In genomic region chr3:71397046-71397445, GRCh38 we compare ENCODE assay signal across 8 cellular contexts.
DNase-seq lines count a peak whose midpoint lies in the region; ATAC-seq, FAIRE-seq and TF ChIP-seq lines count a peak whose summit lies in the region.

No MANE protein-coding gene starts in this region.

- POLR2A ChIA-PET in IMR-90 (lab: Charles Lee; ENCODE audit: unreplicated experiment), result interaction anchor here (0.5 kb wide), 1 partner anchor 39 kb away, joined by 4 read pairs; no protein-coding TSS in a partner anchor

- DNase-seq in D721Med (ENCODE audit: insufficient read length, low spot score) (no peak), IMR-90 (peak; percentile 30), adrenal gland (peak in 4 of 7 donors; percentile 20 to 52 (median 32)), kidney tubule cell (ENCODE audit: low spot score) (peak; percentile 38), vagina (ENCODE audit: extremely low spot score in 2 of 2) (no peak), GOT3 (lab: John Stamatoyannopoulos, UW) (no peak)

- dilution Hi-C loops in IMR-90 (cut with HindIII; ENCODE audit: low sequenced_read_pairs, unreplicated experiment), result no loop called here

- WGBS in IMR-90 (ENCODE audit: extremely low coverage in 2 of 2, insufficient read length in 1 of 2), 2 experiments, result no CpG with 5 or more reads among the region's 5 CpGs
- WGBS in adrenal gland, 4 donors, result 25 to 27% (median 26%) methylated on average over 5 of the region's 5 CpGs

- no peak overlapping the region for H3K56ac ChIP-seq in IMR-90 (ENCODE audit: extremely low read depth, insufficient read depth, low read length)

- BruUV-seq in IMR-90 (replicated peaks; lab: Mats Ljungman, UMichigan), result no TSS peak

- no peak overlapping the region for H2AK9ac ChIP-seq in IMR-90 (replicated peaks; ENCODE audit: low read depth, low read length, poor library complexity)

- no peak overlapping the region for H3K4me3 ChIP-seq in IMR-90 (ENCODE audit: insufficient read depth, low read depth, low read length)
- no peak overlapping the region for H3K4me3 ChIP-seq in adrenal gland
- H3K4me3 ChIP-seq in vagina, result no peak overlapping the region

- ATAC-seq in IMR-90 (ENCODE audit: low read depth), result peak; percentile 40; the same call in 1 of the 2 replicates
- ATAC-seq in GM18873 (IDR thresholded peaks at IDR 0.05; ENCODE audit: low FRiP score, unreplicated experiment), result no peak
- ATAC-seq in GM18867 (IDR thresholded peaks at IDR 0.05; ENCODE audit: unreplicated experiment), result no peak

- H4K8ac ChIP-seq in IMR-90 (ENCODE audit: low read depth in 2 of 2, low read length in 2 of 2), result no peak overlapping the region

- no peaks in the 10 kb centered on the region for H3K36me3 ChIP-seq in IMR-90 (ENCODE audit: control insufficient read depth, insufficient read depth, low read length)
- H3K36me3 ChIP-seq in adrenal gland (replicated peaks in 1 of 2), result no peaks in the 10 kb centered on the region
- no peaks in the 10 kb centered on the region for H3K36me3 ChIP-seq in vagina

- CTCF ChIA-PET in IMR-90 (lab: Yijun Ruan, JAX), result interaction anchor here (0.5 to 1.6 kb wide), 8 partner anchors 14 to 338 kb away, joined by 3 to 4 read pairs (median 3); no protein-coding TSS in a partner anchor

- H3K4me2 ChIP-seq in IMR-90 (ENCODE audit: low read depth, low read length), result no peak overlapping the region

- no peak overlapping the region for H2AFZ ChIP-seq in IMR-90 (replicated peaks; ENCODE audit: low read length, poor library complexity)

- TF ChIP-seq RAD21 in IMR-90 (IDR thresholded peaks at IDR 0.05; ENCODE audit: low read length), result peak; percentile 42

- H3K27ac ChIP-seq in IMR-90 (ENCODE audit: insufficient read depth, low read length) (no peak overlapping the region), adrenal gland (no peak overlapping the region), vagina (no peak overlapping the region)

- no peak overlapping the region for H3K14ac ChIP-seq in IMR-90 (replicated peaks; ENCODE audit: low read depth, low read length)

- H3K9me1 ChIP-seq in IMR-90 (ENCODE audit: insufficient read depth, low read length), result peaks cover 8% of the 10 kb centered on the region

- H3K79me1 ChIP-seq in IMR-90 (ENCODE audit: low read depth in 1 of 2, low read length in 2 of 2), result peaks cover 17 to 32% of the 10 kb centered on the region in 2 experiments

- no peak overlapping the region for H3K4ac ChIP-seq in IMR-90 (ENCODE audit: low read depth, low read length)

- H4K5ac ChIP-seq in IMR-90 (ENCODE audit: low read depth, low read length), result no peak overlapping the region

- no peak overlapping the region for H4K91ac ChIP-seq in IMR-90 (ENCODE audit: insufficient read depth, low read depth, low read length)

- in situ Hi-C loops in IMR-90 (cut with MboI; ENCODE audit: low sequenced_read_pairs), result no loop called here

- H2BK120ac ChIP-seq in IMR-90 (ENCODE audit: low read depth, low read length), result no peak overlapping the region

- peak; percentile 49 for TF ChIP-seq CTCF in D721Med (IDR thresholded peaks at IDR 0.05; ENCODE audit: insufficient read depth, missing control alignments)
- peak; percentile 43 for TF ChIP-seq CTCF in IMR-90 (conservative IDR thresholded peaks at IDR 0.05; ENCODE audit: low read depth, low read length)
- TF ChIP-seq CTCF in adrenal gland (IDR thresholded peaks at IDR 0.05), result peak; percentile 44 to 63 (median 56)
- peak; percentile 36 to 41 (median 37) for TF ChIP-seq CTCF in vagina (IDR thresholded peaks at IDR 0.05)

- no peak for FAIRE-seq in D721Med (lab: Jason Lieb, UNC)

- H2BK5ac ChIP-seq in IMR-90 (ENCODE audit: low read depth, low read length, poor library complexity, severe bottlenecking), result no peak overlapping the region

- H3K27me3 ChIP-seq in IMR-90 (ENCODE audit: control insufficient read depth, insufficient read depth, low read length) (no peaks in the 10 kb centered on the region), adrenal gland (no peaks in the 10 kb centered on the region), vagina (no peaks in the 10 kb centered on the region)

- intact Hi-C loops in IMR-90 (cut with micrococcal nuclease), result loop anchor here (1.0 kb wide), 1 partner anchor 188 kb away; no protein-coding TSS in a partner anchor
- intact Hi-C loops in adrenal gland (cut with DNase I), result no loop called here
- intact Hi-C loops in vagina (cut with DNase I), result no loop called here

- H2AK5ac ChIP-seq in IMR-90 (ENCODE audit: low read depth, low read length), result no peak overlapping the region

- H3K4me1 ChIP-seq in IMR-90 (ENCODE audit: control insufficient read depth, insufficient read depth, low read length) (peaks cover 6% of the 10 kb centered on the region), adrenal gland (replicated peaks in 1 of 2) (peaks cover 11% of the 10 kb centered on the region in 2 donors), vagina (peaks cover 16% of the 10 kb centered on the region)

- H4K20me1 ChIP-seq in IMR-90 (ENCODE audit: insufficient read depth, low read length), result no peaks in the 10 kb centered on the region; the same call in 1 of the 2 replicates

- H3K23ac ChIP-seq in IMR-90 (ENCODE audit: low read depth, low read length), result no peak overlapping the region

- no peak overlapping the region for H3K18ac ChIP-seq in IMR-90 (ENCODE audit: low read depth, low read length)

- no peak for TF ChIP-seq POLR2A in IMR-90 (IDR thresholded peaks at IDR 0.05; ENCODE audit: low read depth, low read length)
- TF ChIP-seq POLR2A in adrenal gland (IDR thresholded peaks at IDR 0.05), result no peak
- TF ChIP-seq POLR2A in vagina (IDR thresholded peaks at IDR 0.05), result no peak

- H2BK20ac ChIP-seq in IMR-90 (ENCODE audit: low read depth, low read length), result no peak overlapping the region

- no peaks in the 10 kb centered on the region for H3K9me3 ChIP-seq in IMR-90 (ENCODE audit: control insufficient read depth, insufficient read depth, low read length)
- H3K9me3 ChIP-seq in adrenal gland (replicated peaks in 1 of 3), result no peaks in the 10 kb centered on the region
- H3K9me3 ChIP-seq in vagina, result no peaks in the 10 kb centered on the region

- no peak overlapping the region for H2BK15ac ChIP-seq in IMR-90 (ENCODE audit: low read depth, low read length)

- no peak overlapping the region for H3K9ac ChIP-seq in IMR-90 (ENCODE audit: low read depth, low read length)

TF ChIP-seq in IMR-90, 13 proteins besides CTCF, POLR2A, EP300 and RAD21:
- TF ChIP-seq SMC3 (IDR thresholded peaks at IDR 0.05; ENCODE audit: low read depth, low read length) (peak; percentile 46), USF2 (IDR thresholded peaks at IDR 0.05; ENCODE audit: low read depth, low read length) (no peak)

Comparison
In these comparisons a context has a peak if more than half of its experiments do, and no peak if none do; other contexts are left out.
1. DNase-seq: peak in IMR-90 (single experiment), adrenal gland (4 of 7) and kidney tubule cell (single experiment); none in D721Med (single experiment), vagina (0 of 2) and GOT3 (single experiment).
2. Peak in every context shown above with its lines, with median percentiles within 50 percentile points of each other: CTCF ChIP-seq.